Comparison of ENCODE assay signal across 13 cellular contexts in genomic region chr15:70670680-70671079, GRCh38.
DNase-seq lines count a peak whose midpoint lies in the region; ATAC-seq, FAIRE-seq and TF ChIP-seq lines count a peak whose summit lies in the region.
"Had no signal": no experiment of that assay in that cellular context is flagged by ENCODE, and none has a peak within 500 bp of the region (broad histone marks: within the 10 kb centered on the region; RNA-seq: fewer than 3 reads in every experiment).

No MANE protein-coding gene starts in this region.

- TF ChIP-seq CTCF in DND-41 (IDR thresholded peaks at IDR 0.05; ENCODE audit: borderline replicate concordance, extremely low read depth, low read length, poor library complexity, severe bottlenecking) (peak; percentile 37), Loucy (conservative IDR thresholded peaks at IDR 0.05; ENCODE audit: low read length) (peak; percentile 67), astrocyte (IDR thresholded peaks at IDR 0.05; ENCODE audit: insufficient read depth, low read depth, low read length) (peak; percentile 9), nephron (IDR thresholded peaks at IDR 0.05; ENCODE audit: unreplicated experiment in 3 of 3) (peak in 2 of 3 experiments; percentile 25 to 30), WTC11 (IDR thresholded peaks at IDR 0.05) (no peak)

- H3K4me2 ChIP-seq in DND-41 (ENCODE audit: insufficient read depth, low read length) (no peak overlapping the region), Loucy (ENCODE audit: low read depth, low read length, poor library complexity, severe bottlenecking) (no peak overlapping the region), astrocyte (ENCODE audit: low read length) (no peak overlapping the region)

- H3K27me3 Mint-ChIP-seq in astrocyte (ENCODE audit: low read depth, unreplicated experiment) (no peaks in the 10 kb centered on the region), nephron (ENCODE audit: low read depth) (no peaks in the 10 kb centered on the region), WTC11 (ENCODE audit: low read depth) (no peaks in the 10 kb centered on the region)

- H3K9me3 ChIP-seq in DND-41 (ENCODE audit: insufficient read depth, low read length, severe bottlenecking) (no peaks in the 10 kb centered on the region), Loucy (ENCODE audit: insufficient read depth, low read depth, low read length) (no peaks in the 10 kb centered on the region), astrocyte (ENCODE audit: insufficient read depth, low read depth, low read length) (no peaks in the 10 kb centered on the region)

- H3K9ac ChIP-seq in DND-41 (ENCODE audit: low read depth, low read length) (no peak overlapping the region), Loucy (ENCODE audit: low read depth, low read length, poor library complexity, severe bottlenecking) (no peak overlapping the region), astrocyte (ENCODE audit: low read length) (no peak overlapping the region)

- H3K36me3 Mint-ChIP-seq in astrocyte (ENCODE audit: low read depth, unreplicated experiment) (peaks cover 2% of the 10 kb centered on the region), nephron (ENCODE audit: low read depth) (no peaks in the 10 kb centered on the region), WTC11 (no peaks in the 10 kb centered on the region)
- H3K36me3 Mint-ChIP-seq: activated naive CD8-positive, alpha-beta T cell; naive thymus-derived CD8-positive, alpha-beta T cell; stimulated activated memory B cell treated with anti-CD40 and anti-IgM and Interleukin-4, amounts not matched to agents 10 μg/mL and 1 μg/mL and 100 μg/mL, for 72 hours had no signal

- H3K4me1 ChIP-seq in DND-41 (ENCODE audit: insufficient read depth, low read length) (peaks cover 40% of the 10 kb centered on the region), Loucy (ENCODE audit: insufficient read depth, low read length, poor library complexity, severe bottlenecking) (peaks cover 16% of the 10 kb centered on the region), astrocyte (ENCODE audit: insufficient read depth, low read length) (no peaks in the 10 kb centered on the region)

- intact Hi-C loops in Right ventricle myocardium superior (cut with DNase I) = loop anchor here (10.0 kb wide), 1 partner anchor 54 kb away; no protein-coding TSS in a partner anchor

- FAIRE-seq in astrocyte (lab: Jason Lieb, UNC) (no peak), HTR-8/SVneo (lab: Jason Lieb, UNC) (no peak)

- H3K27ac ChIP-seq in DND-41 (ENCODE audit: low read length) (no peak overlapping the region), astrocyte (ENCODE audit: low read depth, low read length) (no peak overlapping the region)

- POLR2A ChIA-PET in WTC11 (lab: Charles Lee) = interaction anchor here (0.5 kb wide), 1 partner anchor 46 kb away, joined by 3 read pairs; no protein-coding TSS in a partner anchor

- H3K4me1 Mint-ChIP-seq in astrocyte (ENCODE audit: low read depth, unreplicated experiment) (peaks cover 12% of the 10 kb centered on the region), nephron (peaks cover 4% of the 10 kb centered on the region), WTC11 (peaks cover 7% of the 10 kb centered on the region)

- H3K4me3 ChIP-seq in DND-41 (ENCODE audit: low read depth in 1 of 2, low read length in 2 of 2) = no peak overlapping the region
- H3K4me3 ChIP-seq in Loucy (ENCODE audit: low read length, poor library complexity, severe bottlenecking) = no peak overlapping the region
- no peak overlapping the region for H3K4me3 ChIP-seq in astrocyte (ENCODE audit: insufficient read depth, low read depth, low read length)

- H3K36me3 ChIP-seq in DND-41 (ENCODE audit: insufficient read depth, low read length) (no peaks in the 10 kb centered on the region), Loucy (ENCODE audit: insufficient read depth, low read length) (no peaks in the 10 kb centered on the region), astrocyte (ENCODE audit: insufficient read depth, low read length) (peaks cover 55% of the 10 kb centered on the region)

- ATAC-seq in DND-41 (ENCODE audit: insufficient read depth, low read depth) (no peak), GM18861 (IDR thresholded peaks at IDR 0.05; ENCODE audit: unreplicated experiment) (no peak), WTC11 (no peak), Right ventricle myocardium superior (ENCODE audit: poor library complexity) (no peak)
- ATAC-seq: naive thymus-derived CD8-positive, alpha-beta T cell; stimulated activated memory B cell treated with anti-CD40 and anti-IgM and Interleukin-4, amounts not matched to agents 10 μg/mL and 1 μg/mL and 100 μg/mL, for 72 hours had no signal

- peaks cover 16% of the 10 kb centered on the region for H3K27me3 ChIP-seq in DND-41 (ENCODE audit: insufficient read depth, low read length, poor library complexity)
- no peaks in the 10 kb centered on the region for H3K27me3 ChIP-seq in Loucy (ENCODE audit: insufficient read depth, low read length, poor library complexity, severe bottlenecking)
- no peaks in the 10 kb centered on the region for H3K27me3 ChIP-seq in astrocyte (ENCODE audit: insufficient read depth, low read length)

- H3K9me3 Mint-ChIP-seq in astrocyte (ENCODE audit: unreplicated experiment) = no peaks in the 10 kb centered on the region
- H3K9me3 Mint-ChIP-seq in nephron = no peaks in the 10 kb centered on the region
- H3K9me3 Mint-ChIP-seq in WTC11 = no peaks in the 10 kb centered on the region
- H3K9me3 Mint-ChIP-seq: naive thymus-derived CD8-positive, alpha-beta T cell; stimulated activated memory B cell treated with anti-CD40 and anti-IgM and Interleukin-4, amounts not matched to agents 10 μg/mL and 1 μg/mL and 100 μg/mL, for 72 hours had no signal

- H3K4me3 Mint-ChIP-seq in astrocyte (ENCODE audit: unreplicated experiment) (no peak overlapping the region), nephron (no peak overlapping the region), WTC11 (no peak overlapping the region)
- H3K4me3 Mint-ChIP-seq: activated naive CD8-positive, alpha-beta T cell; stimulated activated memory B cell treated with anti-CD40 and anti-IgM and Interleukin-4, amounts not matched to agents 10 μg/mL and 1 μg/mL and 100 μg/mL, for 72 hours had no signal

- H2AFZ ChIP-seq in DND-41 (ENCODE audit: low read depth, low read length) = no peak overlapping the region
- no peak overlapping the region for H2AFZ ChIP-seq in Loucy (ENCODE audit: low read length)
- H2AFZ ChIP-seq in astrocyte (ENCODE audit: low read depth, low read length) = no peak overlapping the region

- DNase-seq in DND-41 = no peak
- no peak for DNase-seq in astrocyte (ENCODE audit: low read depth)
- DNase-seq in HTR-8/SVneo (ENCODE audit: insufficient read length, low spot score) = no peak
- no peak for DNase-seq in WTC11 (ENCODE audit: low spot score)
- no peak for DNase-seq in Right ventricle myocardium superior
- DNase-seq: EL, NCI-H446 had no signal

- CTCF ChIA-PET in WTC11 (lab: Charles Lee) = interaction anchor here (0.7 to 1.0 kb wide), 4 partner anchors 9 to 141 kb away, joined by 3 to 4 read pairs (median 3); no protein-coding TSS in a partner anchor

- H4K20me1 ChIP-seq in DND-41 (ENCODE audit: insufficient read depth, low read length) (no peaks in the 10 kb centered on the region), Loucy (ENCODE audit: insufficient read depth, low read length, poor library complexity, severe bottlenecking) (no peaks in the 10 kb centered on the region), astrocyte (ENCODE audit: insufficient read depth, low read length) (peaks cover 13% of the 10 kb centered on the region)

- peaks cover 5% of the 10 kb centered on the region for H3F3A ChIP-seq in Loucy (ENCODE audit: low read depth)

- H3K9me2 ChIP-seq in Loucy (replicated peaks; ENCODE audit: low read depth, low read length) = no peaks in the 10 kb centered on the region

- H3K79me2 ChIP-seq in DND-41 (ENCODE audit: insufficient read depth, low read length) (no peaks in the 10 kb centered on the region), Loucy (ENCODE audit: insufficient read depth, low read length) (no peaks in the 10 kb centered on the region), astrocyte (ENCODE audit: insufficient read depth, low read length) (no peaks in the 10 kb centered on the region)

- H3K27ac Mint-ChIP-seq in astrocyte (ENCODE audit: unreplicated experiment) (no peak overlapping the region), nephron (peak overlapping the region in 2 of 3 experiments; percentile 33 to 44), WTC11 (no peak overlapping the region)
- H3K27ac Mint-ChIP-seq: activated naive CD8-positive, alpha-beta T cell; naive thymus-derived CD8-positive, alpha-beta T cell; stimulated activated memory B cell treated with anti-CD40 and anti-IgM and Interleukin-4, amounts not matched to agents 10 μg/mL and 1 μg/mL and 100 μg/mL, for 72 hours had no signal

TF ChIP-seq in WTC11, 78 proteins besides CTCF, POLR2A, EP300 and RAD21 (continues in another document):
- TF ChIP-seq ZBTB21 (CRISPR knock-in tag; IDR thresholded peaks at IDR 0.05; ENCODE audit: borderline replicate concordance) = no peak
- no peak for TF ChIP-seq IRF1 (CRISPR knock-in tag; IDR thresholded peaks at IDR 0.05)
- no peak for TF ChIP-seq FOXJ3 (CRISPR knock-in tag; IDR thresholded peaks at IDR 0.05; ENCODE audit: borderline replicate concordance)
- TF ChIP-seq FOXP4 (CRISPR knock-in tag; IDR thresholded peaks at IDR 0.05) = no peak
- no peak for TF ChIP-seq KAT7 (CRISPR knock-in tag; IDR thresholded peaks at IDR 0.05; ENCODE audit: borderline replicate concordance)
- no peak for TF ChIP-seq CREB1 (CRISPR knock-in tag; IDR thresholded peaks at IDR 0.05)
- no peak for TF ChIP-seq CBFB (CRISPR knock-in tag; IDR thresholded peaks at IDR 0.05; ENCODE audit: low read depth)

Comparison
In these comparisons a context has a peak if more than half of its experiments do, and no peak if none do; other contexts are left out.
1. H3K27ac Mint-ChIP-seq: peak in nephron (2 of 3); none in astrocyte (single experiment) and WTC11 (single experiment).